24 cellular contexts compared by ENCODE assay signal in the genomic region with DNA sequence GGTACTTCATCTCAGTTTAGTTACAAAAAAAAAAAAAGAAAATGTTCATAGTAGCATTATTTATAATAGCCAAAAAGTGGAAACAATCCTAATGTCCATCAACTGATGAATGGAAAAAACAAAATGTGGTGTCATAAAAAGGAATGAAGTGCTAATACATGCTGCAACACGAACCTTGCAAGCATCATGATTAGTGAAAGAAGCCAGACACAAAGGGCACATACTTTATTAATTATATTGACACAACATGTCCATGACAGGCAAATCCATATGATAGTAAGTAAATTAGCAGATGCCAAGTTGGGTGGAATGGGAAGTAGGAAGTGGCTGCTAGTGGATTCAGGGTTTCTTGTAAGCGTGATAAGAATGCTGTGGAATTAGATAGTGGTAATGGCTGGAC. TPM values are rescaled to one million over a fixed set of nuclear protein-coding genes. Genes with fewer than 3 reads are reported as not detected.
DNase-seq lines count a peak whose midpoint lies in the region; ATAC-seq, FAIRE-seq and TF ChIP-seq lines count a peak whose summit lies in the region.
"Had no signal": no experiment of that assay in that cellular context is flagged by ENCODE, and none has a peak within 500 bp of the region (broad histone marks: within the 10 kb centered on the region; RNA-seq: fewer than 3 reads in every experiment).

No MANE protein-coding gene starts in this region.

- POLR2A ChIA-PET in MCF 10A (lab: Yijun Ruan, JAX) (interaction anchor here (1.7 to 2.6 kb wide), 2 partner anchors 14 to 15 kb away, joined by 4 to 16 read pairs; no protein-coding TSS in a partner anchor), K562 (lab: Yijun Ruan, JAX) (interaction anchor here (1.2 kb wide), 1 partner anchor 122 kb away, joined by 3 read pairs; the partner anchor contains the start of gene PCDHGA11)

- CTCF ChIA-PET in mammary epithelial cell (lab: Charles Lee; ENCODE audit: low non-redundant PET) = no interaction called here
- CTCF ChIA-PET in MCF 10A (lab: Yijun Ruan, JAX) = interaction anchor here (0.7 to 2.2 kb wide), 9 partner anchors 12 to 223 kb away, joined by 3 to 14 read pairs (median 5); partner anchors contain the start of gene PCDHGB7
- CTCF ChIA-PET in K562 (lab: Yijun Ruan, JAX; ENCODE audit: low intra/inter-chr PET ratio) = no interaction called here

- ATAC-seq in K562 = no peak
- ATAC-seq in HG03469 (IDR thresholded peaks at IDR 0.05; ENCODE audit: unreplicated experiment) = no peak
- no peak for ATAC-seq in GM19035 (IDR thresholded peaks at IDR 0.05; ENCODE audit: unreplicated experiment)
- ATAC-seq: CD8-positive, alpha-beta T cell; GM23338; HCT116 had no signal

- H4K20me1 ChIP-seq in mammary epithelial cell (ENCODE audit: insufficient read depth, low read length) = no peaks in the 10 kb centered on the region
- no peaks in the 10 kb centered on the region for H4K20me1 ChIP-seq in K562 (replicated peaks; ENCODE audit: control insufficient read depth, insufficient read depth, low read length)
- H4K20me1 ChIP-seq: BLaER1 had no signal

- H3K4me1 ChIP-seq in mammary epithelial cell (ENCODE audit: insufficient read depth, low read length) = peaks cover 7% of the 10 kb centered on the region
- H3K4me1 ChIP-seq in K562 (replicated peaks in 1 of 2; ENCODE audit: control insufficient read depth in 2 of 2, insufficient read depth in 2 of 2, low read length in 2 of 2) = no peaks in the 10 kb centered on the region; a peak in 2 of 5 replicates
- H3K4me1 ChIP-seq: BLaER1 had no signal

- TF ChIP-seq EP300 in K562 (IDR thresholded peaks at IDR 0.05; ENCODE audit: low read length) = no peak

- H2AFZ ChIP-seq in mammary epithelial cell (ENCODE audit: low read depth, low read length) = no peak overlapping the region
- H2AFZ ChIP-seq in K562 (ENCODE audit: low read depth, low read length) = no peak overlapping the region
- H2AFZ ChIP-seq: GM23338 had no signal

- 79% methylated on average over 2 of the region's 2 CpGs for WGBS in mammary epithelial cell (ENCODE audit: low coverage, missing lambda C conversion rate)
- 74% methylated on average over 2 of the region's 2 CpGs for WGBS in K562 (ENCODE audit: insufficient coverage, low coverage, missing lambda C conversion rate)

- no peaks in the 10 kb centered on the region for H3K9me1 ChIP-seq in K562 (ENCODE audit: control insufficient read depth, insufficient read depth, low read length)

- H3K9ac ChIP-seq in mammary epithelial cell (ENCODE audit: insufficient read depth, low read length) (no peak overlapping the region), K562 (ENCODE audit: insufficient read depth in 1 of 2, low read depth in 2 of 2, low read length in 2 of 2) (no peak overlapping the region)
- H3K9ac ChIP-seq: BLaER1 had no signal

- H3K4me3 Mint-ChIP-seq in MCF 10A (ENCODE audit: unreplicated experiment) = no peak overlapping the region
- no peak overlapping the region for H3K4me3 Mint-ChIP-seq in mesothelial cell of epicardium
- H3K4me3 Mint-ChIP-seq: B cell; CD8-positive, alpha-beta T cell; GM23338; H9; HFFc6 had no signal

- dilution Hi-C loops in mammary epithelial cell (cut with HindIII; ENCODE audit: low sequenced_read_pairs) = no loop called here

- H3K27me3 ChIP-seq in mammary epithelial cell (ENCODE audit: insufficient read depth, low read length) (no peaks in the 10 kb centered on the region), K562 (ENCODE audit: control insufficient read depth in 2 of 2, insufficient read depth in 2 of 2, low read length in 2 of 2) (no peaks in the 10 kb centered on the region)
- H3K27me3 ChIP-seq: BLaER1 had no signal

- H3K27me3 Mint-ChIP-seq in MCF 10A (ENCODE audit: insufficient read depth, unreplicated experiment) = no peaks in the 10 kb centered on the region
- no peaks in the 10 kb centered on the region for H3K27me3 Mint-ChIP-seq in mesothelial cell of epicardium (ENCODE audit: low read depth)
- H3K27me3 Mint-ChIP-seq: B cell; CD4-positive, CD25-positive, alpha-beta regulatory T cell had no signal

- no peak for DNase-seq in mammary epithelial cell
- no peak for DNase-seq in MCF 10A (ENCODE audit: unreplicated experiment)
- no peak for DNase-seq in K562 (ENCODE audit: extremely low read depth in 1 of 4, low spot score in 3 of 4)
- DNase-seq in epithelial cell of esophagus (ENCODE audit: low read depth) = peak; percentile 59
- DNase-seq in mesothelial cell of epicardium (ENCODE audit: low spot score in 2 of 2, unreplicated experiment in 2 of 2) = no peak
- DNase-seq: CD4-positive, CD25-positive, alpha-beta regulatory T cell; CD8-positive, alpha-beta T cell; DMS 273 treated with DMSO at 0.1 percent for 48 hours; DMS79; EL; GDM1; H9; HFFc6 had no signal

- FAIRE-seq in K562 (lab: Jason Lieb, UNC) = no peak
- FAIRE-seq: D721Med, GM12892, GM19239 had no signal

- H3K4me3 ChIP-seq in mammary epithelial cell (replicated peaks in 1 of 3; ENCODE audit: insufficient read depth in 1 of 3, low read depth in 2 of 3, low read length in 3 of 3) (no peak overlapping the region), K562 (no peak overlapping the region), epithelial cell of esophagus (ENCODE audit: low read length) (no peak overlapping the region)
- H3K4me3 ChIP-seq: BLaER1, GM23338 had no signal

- H3K27ac ChIP-seq in mammary epithelial cell (ENCODE audit: insufficient read depth, low read depth, low read length) (no peak overlapping the region), K562 (ENCODE audit: extremely low read depth, low read depth, low read length) (no peak overlapping the region)
- H3K27ac ChIP-seq: 22Rv1, BLaER1, C4-2B had no signal

- H3K9me3 Mint-ChIP-seq in MCF 10A (ENCODE audit: unreplicated experiment) (peaks cover 23% of the 10 kb centered on the region), mesothelial cell of epicardium (peaks cover 25% of the 10 kb centered on the region)

- H3K36me3 ChIP-seq in mammary epithelial cell (ENCODE audit: insufficient read depth, low read length) (peaks cover 15% of the 10 kb centered on the region), K562 (ENCODE audit: control insufficient read depth, insufficient read depth, low read length) (peaks cover 74% of the 10 kb centered on the region)

- intact Hi-C loops in mammary epithelial cell (cut with micrococcal nuclease) = no loop called here
- intact Hi-C loops in MCF 10A (cut with micrococcal nuclease) = no loop called here
- intact Hi-C loops in K562 (cut with micrococcal nuclease) = no loop called here

- H3K79me2 ChIP-seq in mammary epithelial cell (ENCODE audit: insufficient read depth, low read length) (peaks cover 44% of the 10 kb centered on the region), K562 (ENCODE audit: control insufficient read depth, insufficient read depth, low read length) (peaks cover 33% of the 10 kb centered on the region)

- peaks cover 89% of the 10 kb centered on the region for H3K36me3 Mint-ChIP-seq in MCF 10A (ENCODE audit: insufficient read depth, unreplicated experiment)
- peaks cover 38% of the 10 kb centered on the region for H3K36me3 Mint-ChIP-seq in mesothelial cell of epicardium

- in situ Hi-C loops in mammary epithelial cell (cut with MboI; ENCODE audit: low sequenced_read_pairs in 2 of 2) = no loop called here
- in situ Hi-C loops in K562 (cut with MboI) = no loop called here

- H3K27ac Mint-ChIP-seq in MCF 10A (ENCODE audit: low read depth, unreplicated experiment) (no peak overlapping the region), mesothelial cell of epicardium (no peak overlapping the region)
- H3K27ac Mint-ChIP-seq: B cell; CD8-positive, alpha-beta T cell; GM23338; HFFc6 had no signal

- peaks cover 9% of the 10 kb centered on the region for H3K9me3 ChIP-seq in mammary epithelial cell (replicated peaks; ENCODE audit: insufficient read depth, low read length)
- H3K9me3 ChIP-seq in K562 (replicated peaks; ENCODE audit: control insufficient read depth, insufficient read depth, low read depth, low read length) = 0 out of 2 replicates have a peak, but pooled peaks cover 3% of the 10 kb centered on the region

- TF ChIP-seq CTCF in mammary epithelial cell (conservative IDR thresholded peaks at IDR 0.05 in 1 of 2, IDR thresholded peaks at IDR 0.05 in 1 of 2; ENCODE audit: extremely low read depth in 1 of 2, insufficient read depth in 1 of 2, low read depth in 1 of 2, low read length in 2 of 2) (no peak), MCF 10A (IDR thresholded peaks at IDR 0.05; ENCODE audit: unreplicated experiment) (no peak), K562 (IDR thresholded peaks at IDR 0.05 in 2 of 3, conservative IDR thresholded peaks at IDR 0.05 in 1 of 3; ENCODE audit: insufficient read depth in 2 of 3, low read depth in 1 of 3, low read length in 3 of 3) (no peak), epithelial cell of esophagus (IDR thresholded peaks at IDR 0.05; ENCODE audit: insufficient read depth, low read depth, low read length, missing control alignments) (no peak), mesothelial cell of epicardium (IDR thresholded peaks at IDR 0.05; ENCODE audit: unreplicated experiment) (no peak)

- TF ChIP-seq POLR2A in K562 (conservative IDR thresholded peaks at IDR 0.05) = no peak

- H3K4me2 ChIP-seq in mammary epithelial cell (ENCODE audit: insufficient read depth, low read depth, low read length) (peak overlapping the region; percentile 6), K562 (ENCODE audit: insufficient read depth, low read length) (no peak overlapping the region)
- H3K4me2 ChIP-seq: BLaER1, GM23338 had no signal

- H3K4me1 Mint-ChIP-seq in MCF 10A (ENCODE audit: insufficient read depth, unreplicated experiment) (no peaks in the 10 kb centered on the region), mesothelial cell of epicardium (no peaks in the 10 kb centered on the region)
- H3K4me1 Mint-ChIP-seq: B cell, GM23338, H9 had no signal

- TF ChIP-seq RAD21 in K562 (CRISPR knock-in tag; conservative IDR thresholded peaks at IDR 0.05 in 1 of 2, IDR thresholded peaks at IDR 0.05 in 1 of 2) = no peak

- no TSS peak for BruUV-seq in mammary epithelial cell (replicated peaks; lab: Mats Ljungman, UMichigan)
- no TSS peak for BruUV-seq in MCF 10A (replicated peaks; lab: Mats Ljungman, UMichigan)
- BruUV-seq in K562 (replicated peaks; lab: Mats Ljungman, UMichigan) = TSS peak; percentile 9

RNA-seq across cellular contexts. Expression of gene PCDHGC5, which starts 54.2 kb away (rescaled TPM):
- 1 to 10 TPM; 1.8 to 3.3 TPM for total RNA-seq in mammary epithelial cell
- 0.59 TPM for polyA plus RNA-seq in mammary epithelial cell
- polyA minus RNA-seq in mammary epithelial cell = 1.7 TPM
- 0.61 and 0.69 TPM in 2 replicates for total RNA-seq in MCF 10A (2022)
- total RNA-seq in K562 (2011; cell fraction: chromatin; rRNA removed; ENCODE audit: low replicate concordance) = 0.14 TPM in 1 of 2 replicates, not detected in the other
- total RNA-seq in K562 (2011; cell fraction: nucleolus; rRNA removed) = 0.17 TPM in 1 of 2 replicates, not detected in the other
- not detected in 2 replicates for total RNA-seq in K562 (2011; cell fraction: nucleoplasm; rRNA removed)
- total RNA-seq in K562 (2014; rRNA removed) = not detected in 2 replicates
- total RNA-seq in K562 (2014; rRNA removed; fragmentation: Illumina TruSeq; extraction: Trizol) = not detected in 2 replicates
- not detected in 2 replicates for total RNA-seq in K562 (2015; rRNA removed; fragmentation: Illumina TruSeq; extraction: Trizol)
- total RNA-seq in K562 (2021) = not detected in 2 replicates
- polyA plus RNA-seq in K562 (2011; rRNA removed) = not detected in 2 replicates
- polyA plus RNA-seq in K562 (2011; cell fraction: cytosol; rRNA removed) = not detected in 2 replicates
- polyA plus RNA-seq in K562 (2011; cell fraction: nucleus; rRNA removed) = not detected in 2 replicates
- not detected in 2 replicates for polyA plus RNA-seq in K562 (2012)
- not detected in 2 replicates for polyA plus RNA-seq in K562 (2014; fragmentation: Illumina TruSeq; extraction: Trizol)
- polyA plus RNA-seq in K562 (2014; fragmentation: Nextera tagmentation; extraction: Ambion mirVana) = not detected
- polyA plus RNA-seq in K562 (2014; rRNA removed) = not detected in 2 replicates
- not detected in 2 replicates for polyA minus RNA-seq in K562 (2011; rRNA and poly(A)+ RNA removed)
- not detected in 2 replicates for polyA minus RNA-seq in K562 (2011; cell fraction: cytosol; rRNA and poly(A)+ RNA removed)
- polyA minus RNA-seq in K562 (2011; cell fraction: nucleus; rRNA and poly(A)+ RNA removed) = not detected in 2 replicates
- total RNA-seq in mesothelial cell of epicardium = 2.6 to 3.5 TPM (median 3.5 TPM) in 3 replicates
- total RNA-seq: CD4-positive, CD25-positive, alpha-beta regulatory T cell; CD8-positive, alpha-beta T cell had no signal
- polyA plus RNA-seq: CD4-positive, CD25-positive, alpha-beta regulatory T cell had no signal

RNA-seq across cellular contexts. Expression of gene PCDHGC4, which starts 58.2 kb away (rescaled TPM):
- 1 to 10 TPM; 1.2 to 2.7 TPM for total RNA-seq in mammary epithelial cell
- 0.14 TPM for polyA plus RNA-seq in mammary epithelial cell
- polyA minus RNA-seq in mammary epithelial cell = 0.21 TPM
- total RNA-seq in MCF 10A (2022) = 0.40 and 1.7 TPM in 2 replicates
- total RNA-seq in K562 (2011; cell fraction: chromatin; rRNA removed; ENCODE audit: low replicate concordance) = not detected in 2 replicates
- not detected in 2 replicates for total RNA-seq in K562 (2011; cell fraction: nucleolus; rRNA removed)
- total RNA-seq in K562 (2011; cell fraction: nucleoplasm; rRNA removed) = not detected in 2 replicates
- total RNA-seq in K562 (2014; rRNA removed) = 0.05 TPM in 1 of 2 replicates, not detected in the other
- total RNA-seq in K562 (2014; rRNA removed; fragmentation: Illumina TruSeq; extraction: Trizol) = not detected in 2 replicates
- not detected in 2 replicates for total RNA-seq in K562 (2015; rRNA removed; fragmentation: Illumina TruSeq; extraction: Trizol)
- total RNA-seq in K562 (2021) = not detected in 2 replicates
- polyA plus RNA-seq in K562 (2011; rRNA removed) = not detected in 2 replicates
- not detected in 2 replicates for polyA plus RNA-seq in K562 (2011; cell fraction: cytosol; rRNA removed)
- not detected in 2 replicates for polyA plus RNA-seq in K562 (2011; cell fraction: nucleus; rRNA removed)
- polyA plus RNA-seq in K562 (2012) = not detected in 2 replicates
- polyA plus RNA-seq in K562 (2014; fragmentation: Illumina TruSeq; extraction: Trizol) = not detected in 2 replicates
- polyA plus RNA-seq in K562 (2014; fragmentation: Nextera tagmentation; extraction: Ambion mirVana) = not detected
- polyA plus RNA-seq in K562 (2014; rRNA removed) = not detected in 2 replicates
- polyA minus RNA-seq in K562 (2011; rRNA and poly(A)+ RNA removed) = not detected in 2 replicates
- polyA minus RNA-seq in K562 (2011; cell fraction: cytosol; rRNA and poly(A)+ RNA removed) = not detected in 2 replicates
- polyA minus RNA-seq in K562 (2011; cell fraction: nucleus; rRNA and poly(A)+ RNA removed) = not detected in 2 replicates
- total RNA-seq in mesothelial cell of epicardium = 5.2 to 6.2 TPM (median 5.2 TPM) in 3 replicates
- total RNA-seq: CD4-positive, CD25-positive, alpha-beta regulatory T cell; CD8-positive, alpha-beta T cell had no signal
- polyA plus RNA-seq: CD4-positive, CD25-positive, alpha-beta regulatory T cell had no signal
